Comparison of ENCODE assay signal across 10 cellular contexts in genomic region chr11:73402834-73403185, GRCh38. TPM values are rescaled to one million over a fixed set of nuclear protein-coding genes. Genes with fewer than 3 reads are reported as not detected.
A peak's percentile ranks its signal among the peaks of the same experiment; 100 is the strongest.
DNase-seq lines count a peak whose midpoint lies in the region; ATAC-seq, FAIRE-seq and TF ChIP-seq lines count a peak whose summit lies in the region.
"Had no signal": no experiment of that assay in that cellular context is flagged by ENCODE, and none has a peak within 500 bp of the region (broad histone marks: within the 10 kb centered on the region; RNA-seq: fewer than 3 reads in every experiment).

No MANE protein-coding gene starts in this region.

- peak; percentile 54 for FAIRE-seq in GM12878 (lab: Jason Lieb, UNC)

- H3K36me3 ChIP-seq in MM.1S (replicated peaks; ENCODE audit: insufficient read depth, low read length) (no peaks in the 10 kb centered on the region), GM12878 (ENCODE audit: control insufficient read depth in 2 of 2, insufficient read depth in 2 of 2, low read length in 1 of 2) (peaks cover 8 to 21% of the 10 kb centered on the region in 2 experiments), upper lobe of left lung (peaks cover 0 to 20% (median 6%) of the 10 kb centered on the region in 4 donors), gastrocnemius medialis (peaks cover 0 to under 1% of the 10 kb centered on the region in 2 donors)

- H2AFZ ChIP-seq in MM.1S (ENCODE audit: low read length) (no peak overlapping the region), GM12878 (ENCODE audit: control insufficient read depth, low read depth, low read length) (no peak overlapping the region)

- H3K4me3 ChIP-seq in MM.1S (ENCODE audit: low read length) (no peak overlapping the region), GM12878 (no peak overlapping the region), upper lobe of left lung (no peak overlapping the region), gastrocnemius medialis (no peak overlapping the region)
- H3K4me3 ChIP-seq: mucosa of descending colon had no signal

- no peaks in the 10 kb centered on the region for H3K9me2 ChIP-seq in MM.1S (replicated peaks; ENCODE audit: insufficient read depth, low read length)

- TF ChIP-seq EP300 in GM12878 (IDR thresholded peaks at IDR 0.05; ENCODE audit: borderline replicate concordance in 1 of 2, control insufficient read depth in 1 of 2, low read depth in 2 of 2, low read length in 2 of 2) (no peak), upper lobe of left lung (IDR thresholded peaks at IDR 0.05) (no peak)

- H3K4me1 Mint-ChIP-seq in activated naive CD4-positive, alpha-beta T cell treated with anti-CD3 and anti-CD28 coated beads, Interleukin-2, amount 10 ng/mL, durations not matched to agents 7 days and 5 days = no peaks in the 10 kb centered on the region
- H3K4me1 Mint-ChIP-seq in stimulated activated memory B cell treated with anti-CD40 and anti-IgM and Interleukin-4, amounts not matched to agents 10 μg/mL and 1 μg/mL and 100 μg/mL, for 72 hours = peaks cover 17% of the 10 kb centered on the region

- no peaks in the 10 kb centered on the region for H3K4me1 ChIP-seq in MM.1S (ENCODE audit: low read length)
- no peaks in the 10 kb centered on the region for H3K4me1 ChIP-seq in GM12878 (ENCODE audit: control insufficient read depth, insufficient read depth, low read length)
- no peaks in the 10 kb centered on the region for H3K4me1 ChIP-seq in upper lobe of left lung
- peaks cover 4 to 10% of the 10 kb centered on the region in 2 donors for H3K4me1 ChIP-seq in gastrocnemius medialis

- TF ChIP-seq CTCF in MM.1S (IDR thresholded peaks at IDR 0.05; ENCODE audit: low read length) (peak; percentile 41), GM12878 (IDR thresholded peaks at IDR 0.05 in 2 of 3, conservative IDR thresholded peaks at IDR 0.05 in 1 of 3; ENCODE audit: control insufficient read depth in 2 of 3, extremely low read depth in 1 of 3, insufficient read depth in 1 of 3, low read depth in 3 of 3, low read length in 3 of 3) (peak; percentile 28 to 43 (median 42); a peak in 4 of 6 replicates), upper lobe of left lung (IDR thresholded peaks at IDR 0.05) (no peak), gastrocnemius medialis (IDR thresholded peaks at IDR 0.05 in 4 of 5, conservative IDR thresholded peaks at IDR 0.05 in 1 of 5) (no peak)

- RAD21 ChIA-PET in GM12878 (lab: Charles Lee; ENCODE audit: unreplicated experiment) = interaction anchor here (1.2 to 3.3 kb wide), 4 partner anchors 16 to 258 kb away, joined by 3 to 18 read pairs (median 8); no protein-coding TSS in a partner anchor

- intact Hi-C loops in GM12878 (cut with micrococcal nuclease; ENCODE audit: unreplicated experiment) (loop anchor here (1.0 kb wide), 1 partner anchor 258 kb away; no protein-coding TSS in a partner anchor), gastrocnemius medialis (cut with DNase I; ENCODE audit: low total_unique reads) (loop anchor here (5.0 kb wide), 1 partner anchor 259 kb away; no protein-coding TSS in a partner anchor)

- H3K27ac ChIP-seq in MM.1S (ENCODE audit: low read length) (no peak overlapping the region), GM12878 (ENCODE audit: control insufficient read depth, insufficient read depth) (no peak overlapping the region), upper lobe of left lung (no peak overlapping the region), gastrocnemius medialis (peak overlapping the region in 1 of 4 donors; percentile 8)

- TF ChIP-seq POLR2A in GM12878 (IDR thresholded peaks at IDR 0.05; ENCODE audit: low read depth, low read length) (no peak), upper lobe of left lung (IDR thresholded peaks at IDR 0.05) (no peak), gastrocnemius medialis (IDR thresholded peaks at IDR 0.05) (no peak)

- ATAC-seq in GM12878 (peak; percentile 70), upper lobe of left lung (ENCODE audit: low FRiP score in 2 of 2) (no peak), HG03196 (IDR thresholded peaks at IDR 0.05; ENCODE audit: unreplicated experiment) (no peak), gastrocnemius medialis (no peak)
- ATAC-seq in stimulated activated memory B cell treated with anti-CD40 and anti-IgM and Interleukin-4, amounts not matched to agents 10 μg/mL and 1 μg/mL and 100 μg/mL, for 72 hours = no peak
- ATAC-seq: mucosa of descending colon had no signal

- no peaks in the 10 kb centered on the region for H3K79me2 ChIP-seq in MM.1S (ENCODE audit: low read length)
- H3K79me2 ChIP-seq in GM12878 (ENCODE audit: control insufficient read depth, insufficient read depth, low read length) = no peaks in the 10 kb centered on the region

- CTCF ChIA-PET in activated naive CD4-positive, alpha-beta T cell treated with anti-CD3 and anti-CD28 coated beads, Interleukin-2, amount 10 ng/mL, durations not matched to agents 7 days and 5 days (lab: Charles Lee) = interaction anchor here (1.1 to 1.6 kb wide), 4 partner anchors 51 to 260 kb away, joined by 4 to 7 read pairs (median 6); no protein-coding TSS in a partner anchor
- CTCF ChIA-PET in GM12878 (lab: Yijun Ruan, JAX) = interaction anchor here (0.7 to 25.6 kb wide), 8 partner anchors 9 to 258 kb away, joined by 3 to 400 read pairs (median 5); no protein-coding TSS in a partner anchor

- BruUV-seq in GM12878 (replicated peaks; lab: Mats Ljungman, UMichigan) = no TSS peak

- in situ Hi-C loops in GM12878 (cut with MboI) (loop anchor here (5.0 kb wide), 1 partner anchor 259 kb away; no protein-coding TSS in a partner anchor), gastrocnemius medialis (cut with MboI; ENCODE audit: low sequenced_read_pairs in 4 of 4) (loop anchor here in 3 of 4 donors (10.0 kb wide), 1 partner anchor 252 kb away; no protein-coding TSS in a partner anchor)

- H3K27me3 ChIP-seq in MM.1S (replicated peaks; ENCODE audit: insufficient read depth, low read length) = no peaks in the 10 kb centered on the region
- H3K27me3 ChIP-seq in GM12878 (replicated peaks in 1 of 2; ENCODE audit: control insufficient read depth in 2 of 2, insufficient read depth in 2 of 2, low read length in 1 of 2) = no peaks in the 10 kb centered on the region
- no peaks in the 10 kb centered on the region for H3K27me3 ChIP-seq in upper lobe of left lung
- no peaks in the 10 kb centered on the region for H3K27me3 ChIP-seq in gastrocnemius medialis

- H3K36me3 Mint-ChIP-seq in activated naive CD4-positive, alpha-beta T cell treated with anti-CD3 and anti-CD28 coated beads, Interleukin-2, amount 10 ng/mL, durations not matched to agents 7 days and 5 days = peaks cover 13% of the 10 kb centered on the region
- H3K36me3 Mint-ChIP-seq in stimulated activated memory B cell treated with anti-CD40 and anti-IgM and Interleukin-4, amounts not matched to agents 10 μg/mL and 1 μg/mL and 100 μg/mL, for 72 hours = peaks cover 39% of the 10 kb centered on the region

- SMC1A ChIA-PET in GM12878 (lab: Charles Lee; ENCODE audit: uncharacterized antibody, unreplicated experiment) = interaction anchor here (0.7 to 3.9 kb wide), 9 partner anchors 9 to 305 kb away, joined by 3 to 31 read pairs (median 4); no protein-coding TSS in a partner anchor

- DNase-seq in activated naive CD4-positive, alpha-beta T cell treated with anti-CD3 and anti-CD28 coated beads, Interleukin-2, amount 10 ng/mL, durations not matched to agents 7 days and 5 days = peak; percentile 44
- no peak for DNase-seq in activated naive CD4-positive, alpha-beta T cell treated with anti-CD3 and anti-CD28 coated beads, Interleukin-2, amount 50 U/mL, for 16 hours
- DNase-seq in MM.1S = peak; percentile 30
- no peak for DNase-seq in GM12878 (ENCODE audit: low read depth, low spot score)
- no peak for DNase-seq in upper lobe of left lung
- DNase-seq in gastrocnemius medialis = no peak
- DNase-seq: mucosa of descending colon, NCI-H1417 treated with DMSO at 0.1 percent for 48 hours had no signal

- H3K27me3 Mint-ChIP-seq in activated naive CD4-positive, alpha-beta T cell treated with anti-CD3 and anti-CD28 coated beads, Interleukin-2, amount 10 ng/mL, durations not matched to agents 7 days and 5 days = no peaks in the 10 kb centered on the region
- H3K27me3 Mint-ChIP-seq in stimulated activated memory B cell treated with anti-CD40 and anti-IgM and Interleukin-4, amounts not matched to agents 10 μg/mL and 1 μg/mL and 100 μg/mL, for 72 hours = no peaks in the 10 kb centered on the region

- WGBS in GM12878 (ENCODE audit: insufficient coverage, insufficient replicate concordance, low lambda C conversion rate, missing lambda C conversion rate) = 0% methylated on average over 1 of the region's 1 CpG
- WGBS in upper lobe of left lung, 2 donors = 75 to 89% methylated on average over 1 of the region's 1 CpG

- no peaks in the 10 kb centered on the region for H3F3A ChIP-seq in MM.1S (ENCODE audit: insufficient read depth, low read length)

- H3K4me2 ChIP-seq in MM.1S (ENCODE audit: low read depth, low read length) (no peak overlapping the region), GM12878 (ENCODE audit: control insufficient read depth, insufficient read depth) (no peak overlapping the region)

- no peaks in the 10 kb centered on the region for H3K9me3 Mint-ChIP-seq in activated naive CD4-positive, alpha-beta T cell treated with anti-CD3 and anti-CD28 coated beads, Interleukin-2, amount 10 ng/mL, durations not matched to agents 7 days and 5 days
- H3K9me3 Mint-ChIP-seq in stimulated activated memory B cell treated with anti-CD40 and anti-IgM and Interleukin-4, amounts not matched to agents 10 μg/mL and 1 μg/mL and 100 μg/mL, for 72 hours = no peaks in the 10 kb centered on the region

- TF ChIP-seq RAD21 in GM12878 (IDR thresholded peaks at IDR 0.05; ENCODE audit: insufficient read depth, low read depth, low read length) = peak; percentile 52

- H4K20me1 ChIP-seq in MM.1S (ENCODE audit: insufficient read depth, low read length) (no peaks in the 10 kb centered on the region), GM12878 (ENCODE audit: control insufficient read depth, insufficient read depth) (no peaks in the 10 kb centered on the region)

- H3K9ac ChIP-seq in MM.1S (ENCODE audit: low read length) = no peak overlapping the region
- no peak overlapping the region for H3K9ac ChIP-seq in GM12878 (ENCODE audit: control insufficient read depth, insufficient read depth, low read length)

- no peak overlapping the region for H3K4me3 Mint-ChIP-seq in activated naive CD4-positive, alpha-beta T cell treated with anti-CD3 and anti-CD28 coated beads, Interleukin-2, amount 10 ng/mL, durations not matched to agents 7 days and 5 days
- no peak overlapping the region for H3K4me3 Mint-ChIP-seq in stimulated activated memory B cell treated with anti-CD40 and anti-IgM and Interleukin-4, amounts not matched to agents 10 μg/mL and 1 μg/mL and 100 μg/mL, for 72 hours

- POLR2A ChIA-PET in GM12878 (lab: Charles Lee) = interaction anchor here (0.5 kb wide), 1 partner anchor 14 kb away, joined by 6 read pairs; no protein-coding TSS in a partner anchor

- no peak overlapping the region for H3K27ac Mint-ChIP-seq in activated naive CD4-positive, alpha-beta T cell treated with anti-CD3 and anti-CD28 coated beads, Interleukin-2, amount 10 ng/mL, durations not matched to agents 7 days and 5 days
- H3K27ac Mint-ChIP-seq in stimulated activated memory B cell treated with anti-CD40 and anti-IgM and Interleukin-4, amounts not matched to agents 10 μg/mL and 1 μg/mL and 100 μg/mL, for 72 hours = peak overlapping the region; percentile 48

- H3K9me3 ChIP-seq in MM.1S (replicated peaks; ENCODE audit: insufficient read depth, low read length) (no peaks in the 10 kb centered on the region), GM12878 (replicated peaks; ENCODE audit: control insufficient read depth, insufficient read depth, low read length) (no peaks in the 10 kb centered on the region), upper lobe of left lung (no peaks in the 10 kb centered on the region), gastrocnemius medialis (no peaks in the 10 kb centered on the region)
- H3K9me3 ChIP-seq: mucosa of descending colon had no signal

RNA-seq across cellular contexts. Expression of gene RELT, which starts 26.6 kb away (rescaled TPM):
- 89.6 and 94.7 TPM in 2 replicates for total RNA-seq in GM12878 (2013; cell fraction: nucleolus; rRNA removed)
- total RNA-seq in GM12878 (2014; rRNA removed) (19.8 and 23.4 TPM in 2 replicates), GM12878 (2014; rRNA removed; fragmentation: Illumina TruSeq; extraction: Trizol) (10.4 and 10.5 TPM in 2 replicates), GM12878 (2021) (27.9 and 28.5 TPM in 2 replicates), upper lobe of left lung (10 to 100 TPM in 5 of 6 donors, 1 to 10 TPM in 1; 4.9 to 27.0 (median 19.2) TPM), gastrocnemius medialis (10 to 100 TPM; 18.5 to 63.5 (median 36.7) TPM)
- polyA plus RNA-seq in GM12878 (2011; ENCODE audit: low read depth) = 5.2 TPM
- polyA plus RNA-seq in GM12878 (2011; rRNA removed) (7.9 and 13.0 TPM in 2 replicates), GM12878 (2014; fragmentation: Illumina TruSeq; extraction: Trizol) (2.5 and 8.4 TPM in 2 replicates), GM12878 (2014; fragmentation: Nextera tagmentation; extraction: Ambion mirVana) (1 to 10 TPM; 1.2 to 3.0 TPM), GM12878 (2014; rRNA removed) (21.1 and 23.6 TPM in 2 replicates), GM12878 (2016; fragmentation: Nextera tagmentation; extraction: Ambion mirVana) (10 to 100 TPM in 1 of 2 experiments, 1 to 10 TPM in 1; 8.8 to 11.1 TPM)
- polyA plus RNA-seq in GM12878 (2011; cell fraction: cytosol; rRNA removed) = 17.2 and 25.3 TPM in 2 replicates
- 96.7 and 106 TPM in 2 replicates for polyA plus RNA-seq in GM12878 (2011; cell fraction: nucleus; rRNA removed)
- polyA plus RNA-seq in GM12878 (2012) = 16.1 and 16.3 TPM in 2 replicates
- 10.7 and 22.1 TPM in 2 replicates for polyA minus RNA-seq in GM12878 (2011; rRNA and poly(A)+ RNA removed)
- polyA minus RNA-seq in GM12878 (2011; cell fraction: cytosol; rRNA and poly(A)+ RNA removed) = 8.4 and 10.4 TPM in 2 replicates
- 24.1 and 45.4 TPM in 2 replicates for polyA minus RNA-seq in GM12878 (2011; cell fraction: nucleus; rRNA and poly(A)+ RNA removed)

Comparison
In these comparisons a context has a peak if more than half of its experiments do, and no peak if none do; other contexts are left out.
1. DNase-seq: peak in activated naive CD4-positive, alpha-beta T cell treated with anti-CD3 and anti-CD28 coated beads, Interleukin-2, amount 10 ng/mL, durations not matched to agents 7 days and 5 days (single experiment) and MM.1S (single experiment); none in activated naive CD4-positive, alpha-beta T cell treated with anti-CD3 and anti-CD28 coated beads, Interleukin-2, amount 50 U/mL, for 16 hours (single experiment), GM12878 (single experiment), upper lobe of left lung (0 of 2) and gastrocnemius medialis (0 of 2).
2. CTCF ChIP-seq: peak in MM.1S (single experiment) and GM12878 (3 of 3); none in upper lobe of left lung (0 of 6) and gastrocnemius medialis (0 of 5).